In genomic region chr9:100196215-100196614, GRCh38 we compare ENCODE assay signal across 1 cellular context.
A peak's percentile ranks its signal among the peaks of the same experiment; 100 is the strongest.
TF ChIP-seq lines count a peak whose summit lies in the region.

No MANE protein-coding gene starts in this region.

TF ChIP-seq in K562, 482 proteins besides CTCF, POLR2A, EP300 and RAD21 (continued from another document):
- TF ChIP-seq ZNF512 (tag; IDR thresholded peaks at IDR 0.05): no peak
- peak; percentile 48; the same call in 1 of the 2 replicates for TF ChIP-seq SMARCE1 (IDR thresholded peaks at IDR 0.05)
- no peak for TF ChIP-seq LEF1 (IDR thresholded peaks at IDR 0.05)
- no peak for TF ChIP-seq STAT6 (CRISPR knock-in tag; IDR thresholded peaks at IDR 0.05)
- TF ChIP-seq ATF1 (CRISPR knock-in tag; IDR thresholded peaks at IDR 0.05): no peak
- TF ChIP-seq ATF1 (tag; IDR thresholded peaks at IDR 0.05): no peak
- no peak for TF ChIP-seq SLC30A9 (CRISPR knock-in tag; IDR thresholded peaks at IDR 0.05)
- TF ChIP-seq SIN3A (IDR thresholded peaks at IDR 0.05; ENCODE audit: borderline replicate concordance in 2 of 2, control insufficient read depth in 1 of 2, low read depth in 2 of 2, low read length in 2 of 2): no peak
- no peak for TF ChIP-seq ZNF436 (CRISPR knock-in tag; IDR thresholded peaks at IDR 0.05)
- TF ChIP-seq ZNF217 (CRISPR knock-in tag; IDR thresholded peaks at IDR 0.05): no peak
- TF ChIP-seq ZFP1 (CRISPR knock-in tag; IDR thresholded peaks at IDR 0.05): no peak
- TF ChIP-seq KLF10 (CRISPR knock-in tag; IDR thresholded peaks at IDR 0.05): no peak
- TF ChIP-seq ZNF408 (CRISPR knock-in tag; IDR thresholded peaks at IDR 0.05; ENCODE audit: low read depth): no peak
- TF ChIP-seq TEAD1 (CRISPR knock-in tag; IDR thresholded peaks at IDR 0.05): peak in 1 of 2 experiments; percentile 45; a peak in 1 of 4 replicates
- peak; percentile 59; the same call in 1 of the 2 replicates for TF ChIP-seq TEAD4 (IDR thresholded peaks at IDR 0.05; ENCODE audit: low read length)
- no peak for TF ChIP-seq TEAD4 (CRISPR knock-in tag; IDR thresholded peaks at IDR 0.05; ENCODE audit: borderline replicate concordance)
- TF ChIP-seq GTF2F1 (IDR thresholded peaks at IDR 0.05; ENCODE audit: low read depth, low read length): no peak
- TF ChIP-seq HBP1 (CRISPR knock-in tag; IDR thresholded peaks at IDR 0.05): no peak
- no peak for TF ChIP-seq RFX5 (IDR thresholded peaks at IDR 0.05; ENCODE audit: low read depth, low read length)
- TF ChIP-seq KAT8 (IDR thresholded peaks at IDR 0.05; ENCODE audit: low read depth): no peak
- no peak for TF ChIP-seq ZNF511 (CRISPR knock-in tag; IDR thresholded peaks at IDR 0.05)
- no peak for TF ChIP-seq MAFF (IDR thresholded peaks at IDR 0.05; ENCODE audit: low read length)
- TF ChIP-seq CCAR2 (IDR thresholded peaks at IDR 0.05; ENCODE audit: low read depth, low read length): no peak
- TF ChIP-seq SNRNP70 (optimal IDR thresholded peaks at IDR 0.05; ENCODE audit: low read depth, low read length): no peak
- no peak for TF ChIP-seq FIP1L1 (IDR thresholded peaks at IDR 0.05; ENCODE audit: low read depth, low read length, poor library complexity, severe bottlenecking)
- peak; percentile 49 for TF ChIP-seq CBFA2T2 (conservative IDR thresholded peaks at IDR 0.05)
- TF ChIP-seq IFI16 (CRISPR knock-in tag; IDR thresholded peaks at IDR 0.05): no peak
